1 cellular context compared by ENCODE assay signal in genomic region chr9:109641079-109641659, GRCh38.
TF ChIP-seq lines count a peak whose summit lies in the region.

No MANE protein-coding gene starts in this region.

TF ChIP-seq in SK-N-SH, 30 proteins besides CTCF, POLR2A, EP300 and RAD21 (continued from another document):
- TF ChIP-seq REST (IDR thresholded peaks at IDR 0.05; ENCODE audit: low read depth, low read length): no peak
TF ChIP-seq in SK-N-SH: peak in this region for 0.
